7 cellular contexts compared by ENCODE assay signal in the genomic region with DNA sequence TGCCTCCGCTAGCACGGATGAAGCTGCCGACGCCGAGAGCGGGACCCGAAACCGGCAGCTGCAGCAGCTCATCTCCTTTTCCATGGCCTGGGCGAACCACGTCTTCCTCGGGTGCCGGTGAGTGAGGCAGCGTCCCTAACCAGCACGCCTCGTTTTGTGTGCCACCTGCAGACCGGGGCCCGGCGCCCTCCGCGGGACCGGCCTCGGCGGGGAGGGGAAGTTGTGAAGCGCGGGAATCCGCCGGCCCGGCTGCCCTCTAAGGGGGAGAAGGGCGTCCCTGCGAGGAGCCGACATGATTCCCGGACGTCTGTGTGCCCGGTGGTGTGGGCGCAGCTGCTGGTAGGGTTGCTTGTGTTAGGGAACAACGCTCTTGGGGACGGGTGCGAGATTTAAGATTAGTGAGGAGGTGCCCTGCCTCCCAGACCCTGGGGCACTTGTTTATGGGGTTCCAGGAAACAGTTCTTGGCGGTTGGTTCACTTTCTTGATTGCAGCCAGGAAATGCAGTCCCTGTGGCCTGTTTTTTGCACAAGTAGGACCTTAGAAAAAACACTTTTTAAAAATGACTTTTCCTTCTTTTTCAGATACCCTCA. TPM values are rescaled to one million over a fixed set of nuclear protein-coding genes. Genes with fewer than 3 reads are reported as not detected.
DNase-seq lines count a peak whose midpoint lies in the region; ATAC-seq, FAIRE-seq and TF ChIP-seq lines count a peak whose summit lies in the region.

No MANE protein-coding gene starts in this region.

- POLR2A ChIA-PET in activated CD4-positive, alpha-beta memory T cell treated with anti-CD3 and anti-CD28 coated beads for 36 hours (lab: Charles Lee): interaction anchor here (1.9 to 4.3 kb wide), 4 partner anchors 14 to 528 kb away, joined by 4 to 41 read pairs (median 8); partner anchors contain the start of gene ING2

- DNase-seq in EL (peak; percentile 31), glomerular visceral epithelial cell (ENCODE audit: extremely low spot score) (peak; percentile 29), pancreas (peak in 3 of 6 donors; percentile 36 to 86 (median 63)), D721Med (ENCODE audit: insufficient read length, low spot score) (no peak)
- no peak for DNase-seq in activated CD4-positive, alpha-beta memory T cell treated with anti-CD3 and anti-CD28 coated beads for 36 hours

- peaks cover 45% of the 10 kb centered on the region for H3K4me1 Mint-ChIP-seq in activated CD4-positive, alpha-beta memory T cell treated with anti-CD3 and anti-CD28 coated beads for 36 hours (ENCODE audit: low read depth)

- FAIRE-seq in pancreas (lab: Jason Lieb, UNC) (no peak), D721Med (lab: Jason Lieb, UNC) (no peak)

- intact Hi-C loops in activated CD4-positive, alpha-beta memory T cell treated with anti-CD3 and anti-CD28 coated beads for 36 hours (cut with micrococcal nuclease): loop anchor here (1.0 to 10.0 kb wide), 8 partner anchors 15 to 1027 kb away; partner anchors contain the start of genes DCTD, IRF2, RWDD4 and TRAPPC11
- intact Hi-C loops in pancreas (cut with DNase I): no loop called here

- peak overlapping the region; percentile 54 to 91 (median 84) for H3K4me3 ChIP-seq in pancreas

- H3K27ac Mint-ChIP-seq in activated CD4-positive, alpha-beta memory T cell treated with anti-CD3 and anti-CD28 coated beads for 36 hours: peak overlapping the region; percentile 98

- ATAC-seq in GM19438 (IDR thresholded peaks at IDR 0.05; ENCODE audit: low read depth, unreplicated experiment): peak; percentile 24
- ATAC-seq in HG03558 (IDR thresholded peaks at IDR 0.05; ENCODE audit: extremely low read depth, unreplicated experiment): peak; percentile 2
- ATAC-seq in pancreas: peak; percentile 11 to 26 (median 22)

- peaks cover 37% of the 10 kb centered on the region for H3K36me3 Mint-ChIP-seq in activated CD4-positive, alpha-beta memory T cell treated with anti-CD3 and anti-CD28 coated beads for 36 hours

- WGBS in pancreas, 2 donors: 0 to 1% methylated on average over 39 of the region's 39 CpGs

- no peaks in the 10 kb centered on the region for H3K27me3 ChIP-seq in pancreas

- no peaks in the 10 kb centered on the region for H3K9me3 ChIP-seq in pancreas

- H3K27ac ChIP-seq in pancreas: peak overlapping the region; percentile 96 to 99 (median 97)

- TF ChIP-seq CTCF in pancreas (IDR thresholded peaks at IDR 0.05) (no peak), D721Med (IDR thresholded peaks at IDR 0.05; ENCODE audit: insufficient read depth, missing control alignments) (no peak)

- H3K4me1 ChIP-seq in pancreas: peaks cover 23 to 30% (median 30%) of the 10 kb centered on the region in 3 donors

- H3K4me3 Mint-ChIP-seq in activated CD4-positive, alpha-beta memory T cell treated with anti-CD3 and anti-CD28 coated beads for 36 hours: peak overlapping the region; percentile 96

- no peaks in the 10 kb centered on the region for H3K27me3 Mint-ChIP-seq in activated CD4-positive, alpha-beta memory T cell treated with anti-CD3 and anti-CD28 coated beads for 36 hours

- H3K36me3 ChIP-seq in pancreas: peaks cover 0 to 22% (median 8%) of the 10 kb centered on the region in 3 donors

- CTCF ChIA-PET in activated CD4-positive, alpha-beta memory T cell treated with anti-CD3 and anti-CD28 coated beads for 36 hours (lab: Charles Lee): interaction anchor here (0.6 to 2.4 kb wide), 2 partner anchors 38 to 157 kb away, joined by 3 to 16 read pairs; no protein-coding TSS in a partner anchor

- H3K9me3 Mint-ChIP-seq in activated CD4-positive, alpha-beta memory T cell treated with anti-CD3 and anti-CD28 coated beads for 36 hours: no peaks in the 10 kb centered on the region

RNA-seq across cellular contexts. Expression of gene CDKN2AIP, which starts 0.6 kb away (rescaled TPM):
- total RNA-seq in activated CD4-positive, alpha-beta memory T cell treated with anti-CD3 and anti-CD28 coated beads for 36 hours: 10 to 100 TPM; 23.0 to 23.7 TPM
- total RNA-seq in pancreas: 1 to 10 TPM; 6.4 to 9.5 (median 7.0) TPM
- 10 to 100 TPM in 1 of 2 donors, 1 to 10 TPM in 1; 5.9 to 12.2 TPM for polyA plus RNA-seq in pancreas

RNA-seq across cellular contexts. Expression of gene ING2, which starts 59.8 kb away (rescaled TPM):
- total RNA-seq in activated CD4-positive, alpha-beta memory T cell treated with anti-CD3 and anti-CD28 coated beads for 36 hours: 10 to 100 TPM; 11.9 to 15.3 TPM
- 1 to 10 TPM; 3.1 to 8.4 (median 5.6) TPM for total RNA-seq in pancreas
- 10 to 100 TPM in 1 of 2 donors, 1 to 10 TPM in 1; 5.3 to 16.9 TPM for polyA plus RNA-seq in pancreas

Comparison
In these comparisons a context has a peak if more than half of its experiments do, and no peak if none do; other contexts are left out.
1. DNase-seq: peak in EL (single experiment) and glomerular visceral epithelial cell (single experiment); none in activated CD4-positive, alpha-beta memory T cell treated with anti-CD3 and anti-CD28 coated beads for 36 hours (single experiment) and D721Med (single experiment).
2. Peak in every context shown above with its lines, with median percentiles within 50 percentile points of each other: ATAC-seq.